In the genomic region with DNA sequence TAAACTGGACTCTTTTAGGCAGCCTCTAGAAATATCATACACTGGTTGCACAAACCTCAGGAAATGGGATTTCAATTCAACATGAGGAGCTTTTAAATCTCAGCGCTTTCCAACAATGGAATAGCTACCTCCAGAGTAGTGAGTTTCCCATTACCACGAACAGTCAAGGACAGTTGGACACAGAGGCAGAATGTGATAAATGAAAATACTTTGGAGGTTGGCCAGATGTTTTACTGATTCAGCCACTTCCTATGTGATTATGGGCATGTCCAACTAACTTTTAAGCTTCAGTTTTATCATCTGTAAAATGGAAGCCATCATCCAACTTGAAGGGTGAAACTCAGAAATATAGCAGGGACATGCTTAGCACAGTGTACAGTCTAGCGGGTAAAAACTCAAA, we compare ENCODE assay signal across 1 cellular context.
TF ChIP-seq lines count a peak whose summit lies in the region.

No MANE protein-coding gene starts in this region.

TF ChIP-seq in HepG2, 621 proteins besides CTCF, POLR2A, EP300 and RAD21:
- no peak for TF ChIP-seq ZNF12 (CRISPR knock-in tag; IDR thresholded peaks at IDR 0.05)
- no peak for TF ChIP-seq ZNF121 (CRISPR knock-in tag; IDR thresholded peaks at IDR 0.05)
- TF ChIP-seq TRAFD1 (CRISPR knock-in tag; IDR thresholded peaks at IDR 0.05; ENCODE audit: borderline replicate concordance): no peak
TF ChIP-seq in HepG2: peak in this region for 0.
